ENCODE assay signal across 19 cellular contexts in the genomic region with DNA sequence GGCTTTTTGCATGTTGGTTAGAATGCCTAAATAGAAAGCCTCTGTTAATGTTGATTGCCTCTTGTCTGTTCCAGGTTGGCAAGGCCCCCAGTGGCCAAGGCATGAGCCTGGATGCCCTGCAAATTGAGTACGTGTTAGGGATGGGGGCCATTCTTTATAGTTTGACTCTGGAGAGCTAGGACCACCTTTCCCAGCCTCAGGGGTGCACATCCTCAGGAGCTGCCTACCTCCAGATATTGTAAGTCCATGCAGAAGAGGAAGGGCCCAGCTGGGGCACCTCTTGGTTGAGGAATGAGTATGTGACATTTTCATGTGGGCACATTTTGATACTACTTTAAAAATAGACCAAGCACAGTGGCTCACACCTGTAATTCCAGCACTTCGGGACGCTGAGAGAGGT.
"Had no signal": no experiment of that assay in that cellular context is flagged by ENCODE, and none has a peak within 500 bp of the region (broad histone marks: within the 10 kb centered on the region; RNA-seq: fewer than 3 reads in every experiment).

No MANE protein-coding gene starts in this region.

- H3K4me3 ChIP-seq: breast epithelium, coronary artery, spleen, thyroid gland had no signal

- H3K4me3 Mint-ChIP-seq: activated naive CD4-positive, alpha-beta T cell treated with anti-CD3 and anti-CD28 coated beads for 36 hours; activated naive CD8-positive, alpha-beta T cell treated with anti-CD3 and anti-CD28 coated beads, Interleukin-2, amount 10 ng/mL, durations not matched to agents 7 days and 5 days; activated T-cell treated with anti-CD3 and anti-CD28 coated beads, Interleukin-2, amount 50 U/mL, for 4 hours; natural killer cell treated with Interleukin-12 subunit alpha and Interleukin-12 subunit beta and Interleukin-15 and Interleukin-18, amount 100 ng/mL, for 72 hours had no signal

- H3K36me3 Mint-ChIP-seq: activated naive CD8-positive, alpha-beta T cell treated with anti-CD3 and anti-CD28 coated beads, Interleukin-2, amount 10 ng/mL, durations not matched to agents 7 days and 5 days; natural killer cell treated with Interleukin-12 subunit alpha and Interleukin-12 subunit beta and Interleukin-15 and Interleukin-18, amount 100 ng/mL, for 72 hours had no signal

- DNase-seq: activated CD8-positive, alpha-beta memory T cell treated with anti-CD3 and anti-CD28 coated beads, Interleukin-2, amount 50 U/mL, for 48 hours; activated effector memory CD4-positive, alpha-beta T cell treated with Interleukin-2 at 50 U/mL for 16 hours; activated naive CD4-positive, alpha-beta T cell treated with anti-CD3 and anti-CD28 coated beads for 36 hours; activated naive CD8-positive, alpha-beta T cell treated with anti-CD3 and anti-CD28 coated beads, Interleukin-2, amount 10 ng/mL, durations not matched to agents 7 days and 5 days; activated T-cell treated with anti-CD3 and anti-CD28 coated beads, Interleukin-2, amount 50 U/mL, for 4 hours; amniotic stem cell; hippocampal formation; left ventricle myocardium superior; mammary epithelial cell; retina; spleen; stimulated activated CD4-positive, alpha-beta T cell treated with anti-CD3 and anti-CD28 coated beads, Interleukin-4, amount 100 ng/mL, for 4 hours; stimulated activated naive CD8-positive, alpha-beta T cell treated with anti-CD3 and anti-CD28 coated beads, Interleukin-15, Interleukin-2, amounts not matched to agents 100 U/mL and 50 U/mL, for 24 hours; T-helper 9 cell; thyroid gland had no signal

- H3K4me1 ChIP-seq: breast epithelium, thyroid gland had no signal

- H3K27ac ChIP-seq: breast epithelium, coronary artery, thyroid gland had no signal

- H3K27ac Mint-ChIP-seq: activated naive CD4-positive, alpha-beta T cell treated with anti-CD3 and anti-CD28 coated beads for 36 hours; activated naive CD8-positive, alpha-beta T cell treated with anti-CD3 and anti-CD28 coated beads, Interleukin-2, amount 10 ng/mL, durations not matched to agents 7 days and 5 days; natural killer cell treated with Interleukin-12 subunit alpha and Interleukin-12 subunit beta and Interleukin-15 and Interleukin-18, amount 100 ng/mL, for 72 hours; progenitor cell of endocrine pancreas had no signal

- H3K9me3 ChIP-seq: breast epithelium, spleen, thyroid gland had no signal

- ATAC-seq: activated T-cell treated with anti-CD3 and anti-CD28 coated beads, Interleukin-2, amount 50 U/mL, for 4 hours; left ventricle myocardium superior; natural killer cell treated with Interleukin-12 subunit alpha and Interleukin-12 subunit beta and Interleukin-15 and Interleukin-18, amount 100 ng/mL, for 72 hours; stimulated activated naive CD8-positive, alpha-beta T cell treated with anti-CD3 and anti-CD28 coated beads, Interleukin-15, Interleukin-2, amounts not matched to agents 100 U/mL and 50 U/mL, for 24 hours had no signal

- H3K27me3 ChIP-seq: breast epithelium, thyroid gland had no signal

- H3K9me3 Mint-ChIP-seq: activated naive CD4-positive, alpha-beta T cell treated with anti-CD3 and anti-CD28 coated beads for 36 hours; activated naive CD8-positive, alpha-beta T cell treated with anti-CD3 and anti-CD28 coated beads, Interleukin-2, amount 10 ng/mL, durations not matched to agents 7 days and 5 days; activated T-cell treated with anti-CD3 and anti-CD28 coated beads, Interleukin-2, amount 50 U/mL, for 4 hours; natural killer cell treated with Interleukin-12 subunit alpha and Interleukin-12 subunit beta and Interleukin-15 and Interleukin-18, amount 100 ng/mL, for 72 hours had no signal

- H3K36me3 ChIP-seq: breast epithelium, spleen, thyroid gland had no signal
